Comparison of ENCODE assay signal across 25 cellular contexts in the genomic region with DNA sequence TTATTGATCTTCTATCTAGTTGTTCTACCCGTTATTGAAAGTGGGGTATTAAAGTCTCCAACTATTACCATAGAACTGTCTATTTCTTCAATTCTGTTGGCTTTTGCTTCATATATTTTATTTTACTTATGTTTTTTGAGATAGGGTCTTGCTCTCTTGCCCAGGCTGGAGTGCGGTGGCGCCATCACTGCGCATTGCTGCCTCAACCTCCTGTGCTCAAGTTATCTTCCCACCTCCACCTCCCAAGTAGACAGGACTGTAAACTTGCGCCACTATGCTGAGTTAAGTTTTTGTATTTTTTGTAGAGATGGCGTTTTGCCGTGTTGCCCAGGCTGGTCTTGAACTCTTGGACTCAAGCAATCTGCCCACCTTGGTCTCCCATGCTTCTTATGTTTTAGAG.
"Had no signal": no experiment of that assay in that cellular context is flagged by ENCODE, and none has a peak within 500 bp of the region (broad histone marks: within the 10 kb centered on the region; RNA-seq: fewer than 3 reads in every experiment).

No MANE protein-coding gene starts in this region.

- H3K9me2 ChIP-seq: SK-N-SH had no signal

- H3K27ac Mint-ChIP-seq: T-cell had no signal

- H3K4me3 Mint-ChIP-seq: T-cell had no signal

- H3K9me3 Mint-ChIP-seq: T-cell had no signal

- H3K9me3 ChIP-seq: SK-N-SH had no signal

- H3K4me2 ChIP-seq: SK-N-SH had no signal

- ATAC-seq: Panc1, PC-3, T-cell had no signal

- FAIRE-seq: HTR-8/SVneo had no signal

- H3K27ac ChIP-seq: HL-60, RWPE1 had no signal

- H3K9ac ChIP-seq: SK-N-SH had no signal

- H3K27me3 Mint-ChIP-seq: T-cell had no signal

- DNase-seq: Karpas-422, KG1, NCI-H1092, NCI-H1105 treated with DMSO at 0.1 percent for 48 hours, NCI-H1417 treated with DMSO at 0.1 percent for 48 hours, NCI-H146, NCI-H1694 treated with DMSO at 0.1 percent for 48 hours, NCI-H1930, NCI-H2081, NCI-H2107, NCI-H2227 treated with DMSO at 0.1 percent for 48 hours, NCI-H446, NCI-H510A, NCI-H524 treated with DMSO at 0.1 percent for 48 hours, NCI-H69, NCI-H774, PC-3, SHP77, SK-N-SH, SW 1271, T-cell had no signal
